Comparison of ENCODE assay signal across 23 cellular contexts in genomic region chr14:69605761-69606160, GRCh38. TPM values are rescaled to one million over a fixed set of nuclear protein-coding genes. Genes with fewer than 3 reads are reported as not detected.
A peak's percentile ranks its signal among the peaks of the same experiment; 100 is the strongest.
DNase-seq lines count a peak whose midpoint lies in the region; ATAC-seq and TF ChIP-seq lines count a peak whose summit lies in the region.
"Had no signal": no experiment of that assay in that cellular context is flagged by ENCODE, and none has a peak within 500 bp of the region (broad histone marks: within the 10 kb centered on the region; RNA-seq: fewer than 3 reads in every experiment).

No MANE protein-coding gene starts in this region.

- DNase-seq in Caco-2 (peak in 1 of 2 experiments; percentile 13), hepatocyte (ENCODE audit: low spot score) (no peak), neuronal stem cell (ENCODE audit: low spot score) (no peak), MM.1S (no peak), putamen (ENCODE audit: low spot score) (no peak)
- DNase-seq: activated CD4-positive, alpha-beta memory T cell treated with anti-CD3 and anti-CD28 coated beads, Interleukin-2, amount 10 ng/mL, durations not matched to agents 7 days and 5 days; activated T-cell treated with anti-CD3 and anti-CD28 coated beads, Interleukin-2, amount 50 U/mL, for 24 hours; CD8-positive, alpha-beta memory T cell; GOT3; heart left ventricle; NCI-H1436; PC-9; stimulated activated CD4-positive, alpha-beta T cell treated with anti-CD3 and anti-CD28 coated beads, Interleukin-4, amount 100 ng/mL, for 24 hours; substantia nigra; T-helper 2 cell had no signal

- POLR2A ChIA-PET in Caco-2 (lab: Charles Lee): no interaction called here

- H3K9me2 ChIP-seq in Loucy (replicated peaks; ENCODE audit: low read depth, low read length): no peaks in the 10 kb centered on the region
- no peaks in the 10 kb centered on the region for H3K9me2 ChIP-seq in hepatocyte (replicated peaks; ENCODE audit: insufficient read depth)
- H3K9me2 ChIP-seq in MM.1S (replicated peaks; ENCODE audit: insufficient read depth, low read length): no peaks in the 10 kb centered on the region

- no peak overlapping the region for H4K91ac ChIP-seq in neuronal stem cell (ENCODE audit: low read depth, low read length, poor library complexity)

- no peaks in the 10 kb centered on the region for H3K27me3 ChIP-seq in Caco-2 (replicated peaks; ENCODE audit: control insufficient read depth, insufficient read depth, low read length)
- no peaks in the 10 kb centered on the region for H3K27me3 ChIP-seq in Loucy (ENCODE audit: insufficient read depth, low read length, poor library complexity, severe bottlenecking)
- H3K27me3 ChIP-seq in hepatocyte: no peaks in the 10 kb centered on the region
- H3K27me3 ChIP-seq in neuronal stem cell (ENCODE audit: control insufficient read depth in 3 of 3, insufficient read depth in 3 of 3, low read depth in 1 of 3, low read length in 3 of 3): no peaks in the 10 kb centered on the region
- no peaks in the 10 kb centered on the region for H3K27me3 ChIP-seq in MM.1S (replicated peaks; ENCODE audit: insufficient read depth, low read length)
- H3K27me3 ChIP-seq: heart left ventricle, SJSA1 had no signal

- no peak overlapping the region for H3K9ac ChIP-seq in Loucy (ENCODE audit: low read depth, low read length, poor library complexity, severe bottlenecking)
- H3K9ac ChIP-seq in neuronal stem cell (ENCODE audit: low read depth, low read length, poor library complexity): no peak overlapping the region
- H3K9ac ChIP-seq in MM.1S (ENCODE audit: low read length): no peak overlapping the region

- H3K4me1 ChIP-seq in Caco-2 (peaks cover 24% of the 10 kb centered on the region), Loucy (ENCODE audit: insufficient read depth, low read length, poor library complexity, severe bottlenecking) (peaks cover 11% of the 10 kb centered on the region), hepatocyte (ENCODE audit: insufficient read depth) (peaks cover 17% of the 10 kb centered on the region), neuronal stem cell (ENCODE audit: control insufficient read depth in 2 of 2, insufficient read depth in 1 of 2, low read depth in 1 of 2, low read length in 2 of 2) (peaks cover 20 to 32% of the 10 kb centered on the region in 2 donors), MM.1S (ENCODE audit: low read length) (peaks cover 8% of the 10 kb centered on the region; the same call in 1 of the 2 replicates)

- no peak overlapping the region for H3K4me3 Mint-ChIP-seq in Caco-2 (ENCODE audit: unreplicated experiment)
- H3K4me3 Mint-ChIP-seq: activated CD4-positive, alpha-beta memory T cell treated with anti-CD3 and anti-CD28 coated beads, Interleukin-2, amount 10 ng/mL, durations not matched to agents 7 days and 5 days; activated naive CD4-positive, alpha-beta T cell treated with anti-CD3 and anti-CD28 coated beads, Interleukin-2, amount 50 U/mL, for 24 hours; activated T-cell treated with anti-CD3 and anti-CD28 coated beads, Interleukin-2, amount 50 U/mL, for 24 hours; CD8-positive, alpha-beta memory T cell had no signal

- H3K18ac ChIP-seq in neuronal stem cell (ENCODE audit: low read length): peak overlapping the region; percentile 32

- no peak overlapping the region for H3K4me2 ChIP-seq in Loucy (ENCODE audit: low read depth, low read length, poor library complexity, severe bottlenecking)
- no peak overlapping the region for H3K4me2 ChIP-seq in hepatocyte
- H3K4me2 ChIP-seq in neuronal stem cell (ENCODE audit: insufficient read depth, low read length, poor library complexity, severe bottlenecking): no peak overlapping the region
- H3K4me2 ChIP-seq in MM.1S (ENCODE audit: low read depth, low read length): no peak overlapping the region
- H3K4me2 ChIP-seq: PC-9 had no signal

- H3K27ac ChIP-seq in hepatocyte (peak overlapping the region; percentile 72), neuronal stem cell (replicated peaks; ENCODE audit: low read length) (peak overlapping the region; percentile 13), MM.1S (ENCODE audit: low read length) (no peak overlapping the region)
- H3K27ac ChIP-seq: heart left ventricle, PC-9, SJSA1, skin epidermis had no signal

- no TSS peak for BruUV-seq in Caco-2 (replicated peaks; lab: Mats Ljungman, UMichigan)

- H3F3A ChIP-seq in Loucy (ENCODE audit: low read depth) (no peaks in the 10 kb centered on the region), MM.1S (ENCODE audit: insufficient read depth, low read length) (no peaks in the 10 kb centered on the region)

- H2AFZ ChIP-seq in Loucy (ENCODE audit: low read length) (peak overlapping the region; percentile 64; the same call in 1 of the 2 replicates), hepatocyte (no peak overlapping the region), neuronal stem cell (ENCODE audit: low read length) (no peak overlapping the region), MM.1S (ENCODE audit: low read length) (no peak overlapping the region)
- H2AFZ ChIP-seq: PC-9 had no signal

- peak overlapping the region; percentile 82 for H3K27ac Mint-ChIP-seq in Caco-2 (ENCODE audit: unreplicated experiment)
- H3K27ac Mint-ChIP-seq: activated CD4-positive, alpha-beta memory T cell treated with anti-CD3 and anti-CD28 coated beads, Interleukin-2, amount 10 ng/mL, durations not matched to agents 7 days and 5 days; activated naive CD4-positive, alpha-beta T cell treated with anti-CD3 and anti-CD28 coated beads, Interleukin-2, amount 50 U/mL, for 24 hours; progenitor cell of endocrine pancreas had no signal

- no peak for ATAC-seq in HG02938 (IDR thresholded peaks at IDR 0.05; ENCODE audit: unreplicated experiment)
- ATAC-seq: heart left ventricle had no signal

- H3K27me3 Mint-ChIP-seq in Caco-2 (ENCODE audit: insufficient read depth, unreplicated experiment): no peaks in the 10 kb centered on the region
- H3K27me3 Mint-ChIP-seq: activated CD4-positive, alpha-beta memory T cell treated with anti-CD3 and anti-CD28 coated beads, Interleukin-2, amount 10 ng/mL, durations not matched to agents 7 days and 5 days; activated naive CD4-positive, alpha-beta T cell treated with anti-CD3 and anti-CD28 coated beads, Interleukin-2, amount 50 U/mL, for 24 hours; activated T-cell treated with anti-CD3 and anti-CD28 coated beads, Interleukin-2, amount 50 U/mL, for 24 hours; progenitor cell of endocrine pancreas had no signal

- no peak overlapping the region for H3K23ac ChIP-seq in neuronal stem cell (ENCODE audit: low read depth, low read length, poor library complexity)

- H3K79me2 ChIP-seq in Loucy (ENCODE audit: insufficient read depth, low read length): 0 out of 2 replicates have a peak, but pooled peaks cover 9% of the 10 kb centered on the region
- H3K79me2 ChIP-seq in hepatocyte: peaks cover 4% of the 10 kb centered on the region
- no peaks in the 10 kb centered on the region for H3K79me2 ChIP-seq in MM.1S (ENCODE audit: low read length)

- H3K79me1 ChIP-seq in neuronal stem cell (ENCODE audit: low read depth, low read length): no peaks in the 10 kb centered on the region

- no peak overlapping the region for H3K4ac ChIP-seq in neuronal stem cell (ENCODE audit: low read length)

- peaks cover 28% of the 10 kb centered on the region for H3K4me1 Mint-ChIP-seq in Caco-2 (ENCODE audit: low read depth, unreplicated experiment)

- H3K14ac ChIP-seq in neuronal stem cell (ENCODE audit: low read length): no peak overlapping the region

- CTCF ChIA-PET in Caco-2 (lab: Charles Lee): interaction anchor here (0.9 to 2.3 kb wide), 8 partner anchors 26 to 125 kb away, joined by 3 to 10 read pairs (median 4); no protein-coding TSS in a partner anchor

- H3K9me3 Mint-ChIP-seq in Caco-2 (ENCODE audit: unreplicated experiment): no peaks in the 10 kb centered on the region
- H3K9me3 Mint-ChIP-seq: activated CD4-positive, alpha-beta memory T cell treated with anti-CD3 and anti-CD28 coated beads, Interleukin-2, amount 10 ng/mL, durations not matched to agents 7 days and 5 days; activated naive CD4-positive, alpha-beta T cell treated with anti-CD3 and anti-CD28 coated beads, Interleukin-2, amount 50 U/mL, for 24 hours; activated T-cell treated with anti-CD3 and anti-CD28 coated beads, Interleukin-2, amount 50 U/mL, for 24 hours; CD8-positive, alpha-beta memory T cell had no signal

- no peak overlapping the region for H2BK120ac ChIP-seq in neuronal stem cell (ENCODE audit: low read depth, low read length)

- H4K20me1 ChIP-seq in Loucy (ENCODE audit: insufficient read depth, low read length, poor library complexity, severe bottlenecking) (no peaks in the 10 kb centered on the region), hepatocyte (ENCODE audit: insufficient read depth, poor library complexity, severe bottlenecking) (no peaks in the 10 kb centered on the region), MM.1S (ENCODE audit: insufficient read depth, low read length) (no peaks in the 10 kb centered on the region)

- no peak overlapping the region for H4K8ac ChIP-seq in neuronal stem cell (ENCODE audit: low read depth, low read length)

- intact Hi-C loops in Caco-2 (cut with micrococcal nuclease; ENCODE audit: unreplicated experiment): loop anchor here (2.0 kb wide), 1 partner anchor 53 kb away; no protein-coding TSS in a partner anchor

- no peaks in the 10 kb centered on the region for H3K9me3 ChIP-seq in Caco-2
- H3K9me3 ChIP-seq in Loucy (ENCODE audit: insufficient read depth, low read depth, low read length): no peaks in the 10 kb centered on the region
- H3K9me3 ChIP-seq in hepatocyte (ENCODE audit: low read depth): no peaks in the 10 kb centered on the region
- no peaks in the 10 kb centered on the region for H3K9me3 ChIP-seq in neuronal stem cell (replicated peaks in 1 of 2; ENCODE audit: control insufficient read depth in 2 of 2, insufficient read depth in 1 of 2, low read depth in 1 of 2, low read length in 2 of 2)
- no peaks in the 10 kb centered on the region for H3K9me3 ChIP-seq in MM.1S (replicated peaks; ENCODE audit: insufficient read depth, low read length)
- H3K9me3 ChIP-seq: heart left ventricle, SJSA1 had no signal

- H2AK5ac ChIP-seq in neuronal stem cell (ENCODE audit: low read depth, low read length): peak overlapping the region; percentile 30

- no peaks in the 10 kb centered on the region for H3K36me3 ChIP-seq in Caco-2 (ENCODE audit: control insufficient read depth, insufficient read depth, low read length)
- no peaks in the 10 kb centered on the region for H3K36me3 ChIP-seq in Loucy (ENCODE audit: insufficient read depth, low read length)
- H3K36me3 ChIP-seq in hepatocyte (replicated peaks; ENCODE audit: insufficient read depth, low read depth): no peaks in the 10 kb centered on the region
- no peaks in the 10 kb centered on the region for H3K36me3 ChIP-seq in neuronal stem cell (replicated peaks in 1 of 2; ENCODE audit: control insufficient read depth in 2 of 2, insufficient read depth in 2 of 2, low read length in 2 of 2)
- no peaks in the 10 kb centered on the region for H3K36me3 ChIP-seq in MM.1S (replicated peaks; ENCODE audit: insufficient read depth, low read length)
- H3K36me3 ChIP-seq: heart left ventricle, SJSA1 had no signal

- no peak overlapping the region for H2BK12ac ChIP-seq in neuronal stem cell (ENCODE audit: low read length)

- no peaks in the 10 kb centered on the region for H3K36me3 Mint-ChIP-seq in Caco-2 (ENCODE audit: insufficient read depth, unreplicated experiment)
- H3K36me3 Mint-ChIP-seq: activated naive CD4-positive, alpha-beta T cell treated with anti-CD3 and anti-CD28 coated beads, Interleukin-2, amount 50 U/mL, for 24 hours; CD8-positive, alpha-beta memory T cell had no signal

- no peak overlapping the region for H2BK5ac ChIP-seq in neuronal stem cell (ENCODE audit: low read length)

- H3K4me3 ChIP-seq in Caco-2 (ENCODE audit: low read depth, low read length) (no peak overlapping the region), Loucy (ENCODE audit: low read length, poor library complexity, severe bottlenecking) (no peak overlapping the region), hepatocyte (no peak overlapping the region), neuronal stem cell (ENCODE audit: low read length in 2 of 2) (no peak overlapping the region), MM.1S (ENCODE audit: low read length) (no peak overlapping the region)
- H3K4me3 ChIP-seq: heart left ventricle, lung, PC-9, SJSA1, skin epidermis had no signal

- H2BK15ac ChIP-seq in neuronal stem cell (ENCODE audit: low read length): no peak overlapping the region

- TF ChIP-seq CTCF in Caco-2 (IDR thresholded peaks at IDR 0.05; ENCODE audit: insufficient read depth in 1 of 2, low read depth in 1 of 2, low read length in 1 of 2, severe bottlenecking in 1 of 2, unreplicated experiment in 1 of 2) (no peak), Loucy (conservative IDR thresholded peaks at IDR 0.05; ENCODE audit: low read length) (no peak), hepatocyte (IDR thresholded peaks at IDR 0.05; ENCODE audit: poor library complexity) (no peak), MM.1S (IDR thresholded peaks at IDR 0.05; ENCODE audit: low read length) (no peak)

RNA-seq across cellular contexts. Expression of gene SUSD6, which starts 5.6 kb away (rescaled TPM):
- 16.6 and 21.5 TPM in 2 replicates for total RNA-seq in Caco-2 (2022)
- total RNA-seq in hepatocyte: 16.2 and 28.4 TPM in 2 replicates
- polyA plus RNA-seq in hepatocyte: 15.7 and 16.3 TPM in 2 replicates
- 5.6 TPM for polyA plus RNA-seq in neuronal stem cell (2013, experiment 1 of 2)
- 5.6 TPM for polyA plus RNA-seq in neuronal stem cell (2013, experiment 2 of 2)

RNA-seq across cellular contexts. Expression of gene CCDC177, which starts 31.1 kb away (rescaled TPM):
- total RNA-seq in Caco-2 (2022): 0.56 and 0.82 TPM in 2 replicates
- 0.23 TPM in 1 of 2 replicates, not detected in the other for total RNA-seq in hepatocyte
- not detected in 2 replicates for polyA plus RNA-seq in hepatocyte
- 7.6 TPM for polyA plus RNA-seq in neuronal stem cell (2013, experiment 1 of 2)
- polyA plus RNA-seq in neuronal stem cell (2013, experiment 2 of 2): 7.7 TPM
- total RNA-seq: activated CD4-positive, alpha-beta memory T cell treated with anti-CD3 and anti-CD28 coated beads, Interleukin-2, amount 10 ng/mL, durations not matched to agents 7 days and 5 days; CD8-positive, alpha-beta memory T cell; heart left ventricle; lung; MCF 10A; PC-9; SJSA1 had no signal
- polyA plus RNA-seq: CD8-positive, alpha-beta memory T cell had no signal
